In genomic region chr16:8963825-8964441, GRCh38 we compare ENCODE assay signal across 8 cellular contexts. TPM values are rescaled to one million over a fixed set of nuclear protein-coding genes. Genes with fewer than 3 reads are reported as not detected.
DNase-seq lines count a peak whose midpoint lies in the region; FAIRE-seq and TF ChIP-seq lines count a peak whose summit lies in the region.

USP7 (minus strand) TSS chr16:8963906; CDS start chr16:8963285, 621 bp downstream.

- DNase-seq in ELF-1 (ENCODE audit: low read depth, low spot score) = peak; percentile 79
- peak; percentile 97 for DNase-seq in H54 (ENCODE audit: insufficient read length, low spot score)
- DNase-seq in LNCaP clone FGC (ENCODE audit: low read depth) = peak; percentile 64
- DNase-seq in SHP77 treated with DMSO at 0.1 percent for 48 hours (lab: John Stamatoyannopoulos, UW) = peak; percentile 20
- DNase-seq in activated effector memory CD4-positive, alpha-beta T cell treated with anti-CD3 and anti-CD28 coated beads, Interleukin-2, amount 50 U/mL, for 16 hours = peak; percentile 97
- DNase-seq in fibroblast of villous mesenchyme (ENCODE audit: low read depth) = peak; percentile 91
- DNase-seq in neural progenitor cell (ENCODE audit: low spot score) = peak; percentile 96
- DNase-seq in stromal cell of bone marrow (ENCODE audit: low read depth) = peak; percentile 82

- peak within 1 kb of the TSS; percentile 96 for H3K4me3 Mint-ChIP-seq in neural progenitor cell

- peaks cover 30% of the 10 kb centered on the region for H3K27me3 ChIP-seq in neural progenitor cell

- peaks cover 36% of the 10 kb centered on the region for H3K4me1 ChIP-seq in neural progenitor cell

- H3F3A ChIP-seq in neural progenitor cell (ENCODE audit: low read depth) = peaks cover 45% of the 10 kb centered on the region

- no peak for FAIRE-seq in H54 (lab: Jason Lieb, UNC)

- no peaks in the 10 kb centered on the region for H3K9me3 ChIP-seq in neural progenitor cell (ENCODE audit: low read depth)

- H3K4me3 ChIP-seq in LNCaP clone FGC (ENCODE audit: low read depth, low read length) (peak within 1 kb of the TSS; percentile 71), fibroblast of villous mesenchyme (ENCODE audit: low read depth, low read length) (peak within 1 kb of the TSS; percentile 87), neural progenitor cell (peak within 1 kb of the TSS; percentile 75)

- no peaks in the 10 kb centered on the region for H3K9me3 Mint-ChIP-seq in neural progenitor cell

- TF ChIP-seq CTCF in LNCaP clone FGC (IDR thresholded peaks at IDR 0.05; ENCODE audit: control insufficient read depth, extremely low read depth, insufficient read depth) (no peak), fibroblast of villous mesenchyme (IDR thresholded peaks at IDR 0.05; ENCODE audit: insufficient read depth, low read depth, low read length) (no peak), neural progenitor cell (IDR thresholded peaks at IDR 0.05) (no peak)

- peaks cover 42% of the 10 kb centered on the region for H3K79me2 ChIP-seq in neural progenitor cell (ENCODE audit: low read depth)

- peak within 1 kb of the TSS; percentile 93 for H3K4me2 ChIP-seq in neural progenitor cell

- no peak within 1 kb of the TSS for H3K27ac ChIP-seq in neural progenitor cell

- H2AFZ ChIP-seq in neural progenitor cell (replicated peaks) = peak within 1 kb of the TSS; percentile 93

- no peak within 1 kb of the TSS for H3K27ac Mint-ChIP-seq in neural progenitor cell

- H3K27me3 Mint-ChIP-seq in neural progenitor cell (ENCODE audit: insufficient read depth, low read depth) = peaks cover 7% of the 10 kb centered on the region

- H3K9ac ChIP-seq in neural progenitor cell = peak within 1 kb of the TSS; percentile 80

- no peaks in the 10 kb centered on the region for H3K36me3 ChIP-seq in neural progenitor cell

- peaks cover 39% of the 10 kb centered on the region for H4K20me1 ChIP-seq in neural progenitor cell (ENCODE audit: low read depth)

- peak; percentile 61; the same call in 1 of the 2 replicates for TF ChIP-seq POLR2A in H54 (IDR thresholded peaks at IDR 0.05; ENCODE audit: low read depth, low read length)

- peaks cover 48% of the 10 kb centered on the region for H3K4me1 Mint-ChIP-seq in neural progenitor cell

- H3K36me3 Mint-ChIP-seq in neural progenitor cell = peaks cover 5% of the 10 kb centered on the region

RNA-seq across cellular contexts. Expression of gene USP7, which starts in this region (rescaled TPM):
- total RNA-seq in fibroblast of villous mesenchyme (48.6 and 54.4 TPM in 2 replicates), neural progenitor cell (ENCODE audit: low replicate concordance) (76.3 and 90.3 TPM in 2 replicates)

Comparison
In these comparisons a context has a peak if more than half of its experiments do, and no peak if none do; other contexts are left out.
1. DNase-seq: peak in every context shown above with its lines; median percentile 97 in H54; 97 in activated effector memory CD4-positive, alpha-beta T cell treated with anti-CD3 and anti-CD28 coated beads, Interleukin-2, amount 50 U/mL, for 16 hours; 96 in neural progenitor cell; 91 in fibroblast of villous mesenchyme; 82 in stromal cell of bone marrow; 79 in ELF-1; 64 in LNCaP clone FGC; 20 in SHP77 treated with DMSO at 0.1 percent for 48 hours.